ENCODE assay signal across 26 cellular contexts in genomic region chr2:84702941-84703340, GRCh38.
DNase-seq lines count a peak whose midpoint lies in the region; ATAC-seq and TF ChIP-seq lines count a peak whose summit lies in the region.
"Had no signal": no experiment of that assay in that cellular context is flagged by ENCODE, and none has a peak within 500 bp of the region (broad histone marks: within the 10 kb centered on the region; RNA-seq: fewer than 3 reads in every experiment).

No MANE protein-coding gene starts in this region.

- H3K23ac ChIP-seq in trophoblast cell (ENCODE audit: low read length) = peak overlapping the region; percentile 96

- peaks cover 44% of the 10 kb centered on the region for H3K4me1 Mint-ChIP-seq in MCF 10A (ENCODE audit: insufficient read depth, unreplicated experiment)
- H3K4me1 Mint-ChIP-seq: CD14-positive monocyte had no signal

- H3K18ac ChIP-seq in trophoblast cell (ENCODE audit: low read length) = no peak overlapping the region

- H4K8ac ChIP-seq in trophoblast cell (ENCODE audit: low read depth, low read length) = no peak overlapping the region

- H3K4me2 ChIP-seq in trophoblast cell (ENCODE audit: low read length) = no peak overlapping the region
- H3K4me2 ChIP-seq: A549, BLaER1 had no signal

- no peak for ATAC-seq in HG03432 (IDR thresholded peaks at IDR 0.05; ENCODE audit: unreplicated experiment)
- ATAC-seq: A549, GM12878 had no signal

- no peak overlapping the region for H2BK5ac ChIP-seq in trophoblast cell (ENCODE audit: low read depth, low read length, poor library complexity)

- no peak overlapping the region for H4K12ac ChIP-seq in trophoblast cell (ENCODE audit: low read depth, low read length)

- 46 to 66% (median 49%) methylated on average over 3 of the region's 3 CpGs for WGBS in adrenal gland, 4 donors
- no CpG with 5 or more reads among the region's 3 CpGs for WGBS in trophoblast cell (ENCODE audit: extremely low coverage, insufficient coverage, insufficient read length)

- peak overlapping the region; percentile 14 for H3K4me3 Mint-ChIP-seq in MCF 10A (ENCODE audit: unreplicated experiment)
- H3K4me3 Mint-ChIP-seq: CD14-positive monocyte; CD4-positive, alpha-beta memory T cell; CD4-positive, CD25-positive, alpha-beta regulatory T cell; CD8-positive, alpha-beta memory T cell had no signal

- DNase-seq in MCF 10A (ENCODE audit: unreplicated experiment) = no peak
- no peak for DNase-seq in breast epithelium (ENCODE audit: low spot score in 2 of 2)
- DNase-seq in adrenal gland = peak; percentile 22 to 52 (median 42)
- DNase-seq in fibroblast of gingiva (ENCODE audit: low read depth) = peak; percentile 9
- DNase-seq in trophoblast cell = no peak
- no peak for DNase-seq in dermis blood vessel endothelial cell
- DNase-seq in NCI-H2029 treated with DMSO at 0.1 percent for 48 hours (lab: John Stamatoyannopoulos, UW) = no peak
- DNase-seq: BE2C; C1 segment of cervical spinal cord; CD4-positive, alpha-beta memory T cell; CD4-positive, CD25-positive, alpha-beta regulatory T cell; CD8-positive, alpha-beta memory T cell; COR-L47; DMS 273 treated with DMSO at 0.1 percent for 48 hours; DMS153; DMS53; DMS79; DND-41; EL; GDM1 had no signal

- no peak overlapping the region for H2BK120ac ChIP-seq in trophoblast cell (ENCODE audit: insufficient read depth, low read length, poor library complexity)

- no peak overlapping the region for H3K4ac ChIP-seq in trophoblast cell (ENCODE audit: low read depth, low read length)

- no peaks in the 10 kb centered on the region for H3K79me1 ChIP-seq in trophoblast cell (ENCODE audit: low read length)

- no peak overlapping the region for H3K9ac ChIP-seq in trophoblast cell (ENCODE audit: low read length)
- H3K9ac ChIP-seq: BLaER1 had no signal

- no peaks in the 10 kb centered on the region for H3K79me2 ChIP-seq in trophoblast cell (ENCODE audit: control insufficient read depth, insufficient read depth, low read length, poor library complexity)

- H2BK12ac ChIP-seq in trophoblast cell (ENCODE audit: low read length) = no peak overlapping the region

- TF ChIP-seq CTCF in MCF 10A (IDR thresholded peaks at IDR 0.05; ENCODE audit: unreplicated experiment) (no peak), breast epithelium (IDR thresholded peaks at IDR 0.05) (no peak), adrenal gland (IDR thresholded peaks at IDR 0.05) (no peak)

- BruUV-seq in MCF 10A (replicated peaks; lab: Mats Ljungman, UMichigan) = no TSS peak

- no peak for TF ChIP-seq POLR2A in breast epithelium (IDR thresholded peaks at IDR 0.05)
- no peak for TF ChIP-seq POLR2A in adrenal gland (IDR thresholded peaks at IDR 0.05)

- peak overlapping the region; percentile 87 for H3K27ac Mint-ChIP-seq in MCF 10A (ENCODE audit: low read depth, unreplicated experiment)
- H3K27ac Mint-ChIP-seq: CD14-positive monocyte; CD4-positive, alpha-beta memory T cell; CD4-positive, CD25-positive, alpha-beta regulatory T cell; CD8-positive, alpha-beta memory T cell had no signal

- no peak overlapping the region for H3K27ac ChIP-seq in breast epithelium
- no peak overlapping the region for H3K27ac ChIP-seq in adrenal gland
- H3K27ac ChIP-seq in trophoblast cell (ENCODE audit: low read depth, low read length) = no peak overlapping the region
- H3K27ac ChIP-seq: 22Rv1, A549, BLaER1 had no signal

- H3K27me3 ChIP-seq in breast epithelium = no peaks in the 10 kb centered on the region
- H3K27me3 ChIP-seq in adrenal gland = no peaks in the 10 kb centered on the region
- no peaks in the 10 kb centered on the region for H3K27me3 ChIP-seq in trophoblast cell (ENCODE audit: insufficient read depth, low read length)
- H3K27me3 ChIP-seq: BE2C, BLaER1 had no signal

- H3K27me3 Mint-ChIP-seq in MCF 10A (ENCODE audit: insufficient read depth, unreplicated experiment) = no peaks in the 10 kb centered on the region
- H3K27me3 Mint-ChIP-seq: CD4-positive, alpha-beta memory T cell; CD8-positive, alpha-beta memory T cell had no signal

- peaks cover 13% of the 10 kb centered on the region for H3K9me3 Mint-ChIP-seq in MCF 10A (ENCODE audit: unreplicated experiment)

- no peak overlapping the region for H3K14ac ChIP-seq in trophoblast cell (ENCODE audit: low read length)

- H3K36me3 Mint-ChIP-seq in MCF 10A (ENCODE audit: insufficient read depth, unreplicated experiment) = peaks cover 6% of the 10 kb centered on the region
- H3K36me3 Mint-ChIP-seq: CD14-positive monocyte; CD4-positive, CD25-positive, alpha-beta regulatory T cell had no signal

- no peak overlapping the region for H3K4me3 ChIP-seq in breast epithelium
- H3K4me3 ChIP-seq in adrenal gland = no peak overlapping the region
- no peak overlapping the region for H3K4me3 ChIP-seq in trophoblast cell (ENCODE audit: low read depth, low read length)
- H3K4me3 ChIP-seq: A549, BLaER1, GM12878 had no signal

- H3K4me1 ChIP-seq in breast epithelium (no peaks in the 10 kb centered on the region), adrenal gland (replicated peaks in 1 of 2) (no peaks in the 10 kb centered on the region), trophoblast cell (ENCODE audit: control insufficient read depth in 1 of 2, insufficient read depth in 2 of 2, low read length in 2 of 2) (no peaks in the 10 kb centered on the region)
- H3K4me1 ChIP-seq: A549, BE2C, BLaER1 had no signal

- no peak overlapping the region for H2AFZ ChIP-seq in trophoblast cell (ENCODE audit: insufficient read depth, low read length, poor library complexity)

- POLR2A ChIA-PET in MCF 10A (lab: Yijun Ruan, JAX) = interaction anchor here (0.6 kb wide), 1 partner anchor 19 kb away, joined by 4 read pairs; no protein-coding TSS in a partner anchor

- intact Hi-C loops in MCF 10A (cut with micrococcal nuclease) = no loop called here
- intact Hi-C loops in breast epithelium (cut with DNase I; ENCODE audit: low total_unique reads) = no loop called here
- intact Hi-C loops in adrenal gland (cut with DNase I) = no loop called here

- CTCF ChIA-PET in MCF 10A (lab: Yijun Ruan, JAX) = interaction anchor here (0.6 to 1.9 kb wide), 3 partner anchors 71 to 223 kb away, joined by 3 to 4 read pairs (median 3); no protein-coding TSS in a partner anchor

- no peak overlapping the region for H4K91ac ChIP-seq in trophoblast cell (ENCODE audit: low read depth, low read length)

- H3K36me3 ChIP-seq in breast epithelium = no peaks in the 10 kb centered on the region
- no peaks in the 10 kb centered on the region for H3K36me3 ChIP-seq in adrenal gland (replicated peaks in 1 of 2)
- H3K36me3 ChIP-seq in trophoblast cell (ENCODE audit: control insufficient read depth in 1 of 2, insufficient read depth in 2 of 2, low read length in 2 of 2) = no peaks in the 10 kb centered on the region
- H3K36me3 ChIP-seq: BE2C had no signal

- no peaks in the 10 kb centered on the region for H3K9me3 ChIP-seq in breast epithelium
- no peaks in the 10 kb centered on the region for H3K9me3 ChIP-seq in adrenal gland (replicated peaks in 1 of 3)
- peaks cover 5% of the 10 kb centered on the region for H3K9me3 ChIP-seq in trophoblast cell (ENCODE audit: insufficient read depth, low read depth, low read length)
- H3K9me3 ChIP-seq: BE2C had no signal

- no peak overlapping the region for H2AK5ac ChIP-seq in trophoblast cell (ENCODE audit: low read length)

Comparison
In these comparisons a context has a peak if more than half of its experiments do, and no peak if none do; other contexts are left out.
1. DNase-seq: peak in adrenal gland (7 of 7) and fibroblast of gingiva (single experiment); none in MCF 10A (single experiment), breast epithelium (0 of 2), trophoblast cell (0 of 2), dermis blood vessel endothelial cell (single experiment) and NCI-H2029 treated with DMSO at 0.1 percent for 48 hours (single experiment).